In the genomic region with DNA sequence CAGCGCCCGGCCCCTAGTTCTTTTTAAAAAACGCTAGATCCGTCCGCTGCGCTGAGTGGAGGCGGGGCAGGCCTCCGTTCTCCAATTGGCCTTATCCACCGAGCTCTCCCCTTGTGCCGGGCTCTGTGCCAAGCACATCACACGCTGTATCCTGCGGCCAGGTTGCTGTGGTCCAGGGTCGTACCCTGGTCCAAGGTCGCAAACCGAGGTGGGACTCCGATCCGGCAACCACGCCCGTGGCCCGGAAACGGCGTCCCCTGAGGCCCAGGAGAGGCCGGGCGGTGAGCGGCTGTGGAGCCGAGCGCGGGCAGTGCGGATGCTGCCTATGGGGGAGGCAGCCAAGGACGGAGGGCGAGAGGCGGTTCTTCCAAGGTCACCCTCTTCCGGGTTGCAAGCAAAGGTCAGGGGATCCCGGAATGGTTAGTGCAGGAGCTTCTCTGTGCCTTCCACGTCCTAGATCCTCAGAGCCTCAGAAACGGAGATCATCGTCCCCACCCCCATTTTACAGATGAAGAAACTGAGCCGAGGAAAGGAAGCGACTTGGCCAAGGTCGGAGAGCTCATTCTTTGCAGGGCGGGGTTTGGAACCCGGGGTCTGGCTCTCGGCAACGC, we compare ENCODE assay signal across 7 cellular contexts.
DNase-seq lines count a peak whose midpoint lies in the region; ATAC-seq and FAIRE-seq lines count a peak whose summit lies in the region.

No MANE protein-coding gene starts in this region.

- H3K36me3 ChIP-seq in adipocyte (ENCODE audit: control insufficient read depth, insufficient read depth, low read length, severe bottlenecking) (no peaks in the 10 kb centered on the region), thymus (ENCODE audit: control insufficient read depth, insufficient read depth) (no peaks in the 10 kb centered on the region)

- H3K4me1 ChIP-seq in adipocyte (ENCODE audit: control insufficient read depth, insufficient read depth, low read length) (peaks cover 5% of the 10 kb centered on the region), thymus (ENCODE audit: control insufficient read depth, insufficient read depth, low read length) (peaks cover 17% of the 10 kb centered on the region)

- WGBS in thymus = 24% methylated on average over 44 of the region's 44 CpGs

- peak overlapping the region; percentile 34 for H3K9ac ChIP-seq in adipocyte (ENCODE audit: low read length)

- FAIRE-seq in GM18507 (lab: Jason Lieb, UNC) = peak; percentile 36

- H3K27me3 ChIP-seq in adipocyte (replicated peaks; ENCODE audit: control insufficient read depth, insufficient read depth, low read length) (peaks cover 9% of the 10 kb centered on the region), thymus (ENCODE audit: control insufficient read depth, insufficient read depth) (peaks cover 23% of the 10 kb centered on the region)

- no peaks in the 10 kb centered on the region for H3K9me3 ChIP-seq in adipocyte (ENCODE audit: control insufficient read depth, low read length)
- H3K9me3 ChIP-seq in thymus (ENCODE audit: control insufficient read depth) = no peaks in the 10 kb centered on the region

- H3K4me3 ChIP-seq in adipocyte (ENCODE audit: low read length) = peak overlapping the region; percentile 75
- peak overlapping the region; percentile 40 for H3K4me3 ChIP-seq in thymus (ENCODE audit: low read length)

- ATAC-seq in HG03520 (IDR thresholded peaks at IDR 0.05; ENCODE audit: unreplicated experiment) = peak; percentile 33
- ATAC-seq in HG03039 (IDR thresholded peaks at IDR 0.05; ENCODE audit: unreplicated experiment) = no peak

- H3K27ac ChIP-seq in thymus (ENCODE audit: low read depth) = no peak overlapping the region

- DNase-seq in GM18507 (ENCODE audit: extremely low spot score, insufficient read length, low read depth) (peak; percentile 46), adipocyte (ENCODE audit: low read depth) (peak; percentile 16), kidney tubule cell (ENCODE audit: low spot score) (peak; percentile 11), NCI-H69 (lab: John Stamatoyannopoulos, UW) (no peak)
